Comparison of ENCODE assay signal across 1 cellular context in the genomic region with DNA sequence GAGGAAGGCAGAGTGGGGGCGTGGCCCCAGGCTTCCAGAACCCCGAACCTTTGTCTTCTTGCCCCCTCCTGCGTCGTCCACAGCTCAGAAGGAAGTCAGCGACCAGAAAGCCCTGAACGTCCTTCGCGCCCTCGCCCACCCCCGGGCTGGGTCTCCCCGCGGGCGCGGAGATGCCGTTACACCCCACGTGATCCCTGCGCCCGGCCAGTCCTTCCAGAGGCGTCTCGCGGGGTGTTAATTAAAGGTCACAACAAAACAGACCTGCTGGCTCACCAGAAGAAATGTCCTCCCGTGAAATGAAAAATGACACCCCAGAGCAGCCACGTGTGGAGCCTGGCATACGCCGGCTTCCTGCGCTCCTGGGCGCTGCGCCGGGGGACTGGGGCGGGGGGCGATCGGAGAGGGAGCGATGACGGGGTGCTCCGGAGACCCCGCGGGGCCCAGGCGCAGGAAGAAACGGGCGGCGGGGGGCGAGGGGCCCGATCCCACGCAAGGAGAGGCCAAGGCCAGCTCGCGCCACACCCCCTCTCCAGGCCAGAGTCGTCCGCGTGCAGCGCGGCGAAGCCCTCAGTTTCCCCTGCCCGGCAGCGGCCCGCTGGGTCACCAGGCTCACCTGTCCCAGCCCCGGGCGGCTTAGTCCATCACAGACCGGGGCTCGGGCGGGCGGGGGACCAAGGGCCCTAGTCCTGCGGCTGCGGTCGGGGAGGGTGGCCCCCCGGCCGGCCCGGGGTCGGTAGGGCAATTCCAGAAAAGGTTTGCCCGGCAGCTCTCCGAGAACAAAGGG.
TF ChIP-seq lines count a peak whose summit lies in the region.

No MANE protein-coding gene starts in this region.

TF ChIP-seq in SK-N-SH, 30 proteins besides CTCF, POLR2A, EP300 and RAD21 (continued from another document):
- TF ChIP-seq, protein P1, sequence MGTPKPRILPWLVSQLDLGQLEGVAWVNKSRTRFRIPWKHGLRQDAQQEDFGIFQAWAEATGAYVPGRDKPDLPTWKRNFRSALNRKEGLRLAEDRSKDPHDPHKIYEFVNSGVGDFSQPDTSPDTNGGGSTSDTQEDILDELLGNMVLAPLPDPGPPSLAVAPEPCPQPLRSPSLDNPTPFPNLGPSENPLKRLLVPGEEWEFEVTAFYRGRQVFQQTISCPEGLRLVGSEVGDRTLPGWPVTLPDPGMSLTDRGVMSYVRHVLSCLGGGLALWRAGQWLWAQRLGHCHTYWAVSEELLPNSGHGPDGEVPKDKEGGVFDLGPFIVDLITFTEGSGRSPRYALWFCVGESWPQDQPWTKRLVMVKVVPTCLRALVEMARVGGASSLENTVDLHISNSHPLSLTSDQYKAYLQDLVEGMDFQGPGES (IDR thresholded peaks at IDR 0.05; ENCODE audit: low read depth, low read length): no peak
- TF ChIP-seq ELF1 (IDR thresholded peaks at IDR 0.05) (no peak), POLR2AphosphoS5 (IDR thresholded peaks at IDR 0.05; ENCODE audit: low read depth, low read length) (no peak), RXRA (IDR thresholded peaks at IDR 0.05; ENCODE audit: borderline replicate concordance, low read depth) (no peak), MXI1 (IDR thresholded peaks at IDR 0.05; ENCODE audit: low read depth, low read length) (peak; percentile 87), NRF1 (IDR thresholded peaks at IDR 0.05; ENCODE audit: low read depth, low read length) (no peak), FOSL2 (IDR thresholded peaks at IDR 0.05; ENCODE audit: borderline replicate concordance, low read depth) (no peak)
- TF ChIP-seq, protein P2, sequence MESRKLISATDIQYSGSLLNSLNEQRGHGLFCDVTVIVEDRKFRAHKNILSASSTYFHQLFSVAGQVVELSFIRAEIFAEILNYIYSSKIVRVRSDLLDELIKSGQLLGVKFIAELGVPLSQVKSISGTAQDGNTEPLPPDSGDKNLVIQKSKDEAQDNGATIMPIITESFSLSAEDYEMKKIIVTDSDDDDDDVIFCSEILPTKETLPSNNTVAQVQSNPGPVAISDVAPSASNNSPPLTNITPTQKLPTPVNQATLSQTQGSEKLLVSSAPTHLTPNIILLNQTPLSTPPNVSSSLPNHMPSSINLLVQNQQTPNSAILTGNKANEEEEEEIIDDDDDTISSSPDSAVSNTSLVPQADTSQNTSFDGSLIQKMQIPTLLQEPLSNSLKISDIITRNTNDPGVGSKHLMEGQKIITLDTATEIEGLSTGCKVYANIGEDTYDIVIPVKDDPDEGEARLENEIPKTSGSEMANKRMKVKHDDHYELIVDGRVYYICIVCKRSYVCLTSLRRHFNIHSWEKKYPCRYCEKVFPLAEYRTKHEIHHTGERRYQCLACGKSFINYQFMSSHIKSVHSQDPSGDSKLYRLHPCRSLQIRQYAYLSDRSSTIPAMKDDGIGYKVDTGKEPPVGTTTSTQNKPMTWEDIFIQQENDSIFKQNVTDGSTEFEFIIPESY (IDR thresholded peaks at IDR 0.05; ENCODE audit: borderline replicate concordance, low read depth): no peak
- TF ChIP-seq, protein P3, sequence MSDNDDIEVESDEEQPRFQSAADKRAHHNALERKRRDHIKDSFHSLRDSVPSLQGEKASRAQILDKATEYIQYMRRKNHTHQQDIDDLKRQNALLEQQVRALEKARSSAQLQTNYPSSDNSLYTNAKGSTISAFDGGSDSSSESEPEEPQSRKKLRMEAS (IDR thresholded peaks at IDR 0.05; ENCODE audit: low read depth): peak; percentile 91
- TF ChIP-seq, protein P4, sequence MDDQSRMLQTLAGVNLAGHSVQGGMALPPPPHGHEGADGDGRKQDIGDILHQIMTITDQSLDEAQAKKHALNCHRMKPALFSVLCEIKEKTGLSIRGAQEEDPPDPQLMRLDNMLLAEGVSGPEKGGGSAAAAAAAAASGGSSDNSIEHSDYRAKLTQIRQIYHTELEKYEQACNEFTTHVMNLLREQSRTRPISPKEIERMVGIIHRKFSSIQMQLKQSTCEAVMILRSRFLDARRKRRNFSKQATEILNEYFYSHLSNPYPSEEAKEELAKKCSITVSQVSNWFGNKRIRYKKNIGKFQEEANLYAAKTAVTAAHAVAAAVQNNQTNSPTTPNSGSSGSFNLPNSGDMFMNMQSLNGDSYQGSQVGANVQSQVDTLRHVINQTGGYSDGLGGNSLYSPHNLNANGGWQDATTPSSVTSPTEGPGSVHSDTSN (IDR thresholded peaks at IDR 0.05): peak; percentile 28; the same call in 1 of the 2 replicates
